ENCODE assay signal across 8 cellular contexts in the genomic region with DNA sequence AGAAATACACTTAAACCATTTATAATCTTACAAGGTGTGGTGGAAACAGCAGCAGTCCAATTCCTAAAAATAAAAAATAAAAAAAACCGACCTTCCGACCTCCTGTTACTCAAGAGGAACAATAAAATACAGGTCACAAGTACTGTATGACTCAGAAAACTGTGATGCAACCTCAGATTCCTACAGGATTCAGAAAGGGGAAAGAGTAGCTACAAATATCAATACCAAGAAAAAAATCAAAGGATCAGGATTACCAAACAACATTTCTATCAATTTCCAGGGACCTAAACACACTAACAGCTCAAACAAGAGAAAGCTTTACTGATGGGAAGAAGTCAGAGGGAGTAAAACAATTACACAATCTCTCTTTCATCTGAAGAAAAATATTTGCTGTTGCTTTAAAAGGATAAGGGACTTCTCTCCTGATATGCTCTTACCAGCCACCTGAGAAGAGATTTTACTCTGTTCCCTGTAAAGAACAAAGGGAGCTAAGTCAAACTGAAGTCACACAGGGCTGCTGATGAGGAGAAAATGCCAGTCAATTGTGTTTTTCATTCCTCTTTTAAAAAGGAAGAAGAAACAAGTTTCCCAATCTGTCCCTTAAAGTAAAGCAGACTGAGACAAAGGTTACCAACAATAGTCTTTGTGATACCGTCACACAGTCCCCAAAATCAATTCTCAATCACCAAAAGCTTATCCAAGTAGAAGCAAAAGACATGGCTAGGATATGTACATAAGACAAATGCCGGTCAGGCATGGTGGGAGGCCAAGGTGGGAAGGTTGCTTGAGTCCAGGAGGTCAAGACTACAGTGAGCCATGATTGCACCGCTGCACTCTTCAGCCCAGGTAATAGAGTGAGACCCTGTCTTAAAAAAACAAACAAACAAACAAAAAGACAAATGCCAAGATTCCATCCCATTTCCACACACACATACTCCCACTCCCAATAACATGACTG. TPM values are rescaled to one million over a fixed set of nuclear protein-coding genes. Genes with fewer than 3 reads are reported as not detected.
DNase-seq lines count a peak whose midpoint lies in the region; ATAC-seq, FAIRE-seq and TF ChIP-seq lines count a peak whose summit lies in the region.

No MANE protein-coding gene starts in this region.

- H2AFZ ChIP-seq in mammary epithelial cell (ENCODE audit: low read depth, low read length) (no peak overlapping the region), HepG2 (ENCODE audit: low read length) (no peak overlapping the region)

- DNase-seq in CD1c-positive myeloid dendritic cell (ENCODE audit: extremely low spot score) (peak; percentile 62), mammary epithelial cell (peak; percentile 84), HepG2 (ENCODE audit: low spot score) (peak; percentile 99), aorta (no peak), NCI-H2171 (lab: John Stamatoyannopoulos, UW) (no peak)

- H4K20me1 ChIP-seq in mammary epithelial cell (ENCODE audit: insufficient read depth, low read length) (no peaks in the 10 kb centered on the region), HepG2 (ENCODE audit: insufficient read depth, low read length) (no peaks in the 10 kb centered on the region)

- in situ Hi-C loops in mammary epithelial cell (cut with MboI; ENCODE audit: low sequenced_read_pairs in 2 of 2) (no loop called here), HepG2 (cut with HindIII; ENCODE audit: extremely low pct_ligation_motif_present, low pct_unique_long_range_greater_than_20kb) (no loop called here)

- TF ChIP-seq EP300 in HepG2 (IDR thresholded peaks at IDR 0.05; ENCODE audit: low read depth in 2 of 2, low read length in 2 of 2) (peak; percentile 85 to 98; a peak in 3 of 4 replicates), HepG2 (CRISPR knock-in tag; IDR thresholded peaks at IDR 0.05; ENCODE audit: borderline replicate concordance) (peak; percentile 94)

- no peaks in the 10 kb centered on the region for H3K27me3 ChIP-seq in mammary epithelial cell (ENCODE audit: insufficient read depth, low read length)
- H3K27me3 ChIP-seq in HepG2 (ENCODE audit: control insufficient read depth in 1 of 2, insufficient read depth in 2 of 2, low read length in 2 of 2): no peaks in the 10 kb centered on the region
- no peaks in the 10 kb centered on the region for H3K27me3 ChIP-seq in aorta (ENCODE audit: control insufficient read depth in 1 of 2, insufficient read depth in 2 of 2, low read length in 1 of 2)

- TF ChIP-seq POLR2A in HepG2 (IDR thresholded peaks at IDR 0.05; ENCODE audit: insufficient read depth in 1 of 2, low read depth in 2 of 2, low read length in 2 of 2): no peak

- H3K79me2 ChIP-seq in mammary epithelial cell (ENCODE audit: insufficient read depth, low read length) (peaks cover 78% of the 10 kb centered on the region), HepG2 (ENCODE audit: insufficient read depth, low read length) (peaks cover 82% of the 10 kb centered on the region)

- intact Hi-C loops in mammary epithelial cell (cut with micrococcal nuclease): loop anchor here (1.0 to 5.0 kb wide), 2 partner anchors 38 to 63 kb away; a partner anchor contains a TSS
- intact Hi-C loops in HepG2 (cut with micrococcal nuclease; ENCODE audit: unreplicated experiment): loop anchor here (1.0 kb wide), 2 partner anchors 40 to 63 kb away; a partner anchor contains a TSS
- intact Hi-C loops in aorta (cut with DNase I): no loop called here

- POLR2A ChIA-PET in HepG2 (lab: Yijun Ruan, JAX): interaction anchor here (0.7 to 1.8 kb wide), 19 partner anchors 9 to 311 kb away, joined by 3 to 14 read pairs (median 4); a partner anchor contains a TSS

- TF ChIP-seq RAD21 in HepG2 (CRISPR knock-in tag; IDR thresholded peaks at IDR 0.05): no peak

- H3K27ac ChIP-seq in KOPT-K1 (ENCODE audit: low read depth, low read length, poor library complexity, severe bottlenecking) (peak overlapping the region; percentile 41), mammary epithelial cell (ENCODE audit: insufficient read depth, low read depth, low read length) (peak overlapping the region; percentile 57), HepG2 (ENCODE audit: extremely low read length, insufficient read depth, low read length) (peak overlapping the region; percentile 91), aorta (ENCODE audit: low read depth in 1 of 2, low read length in 2 of 2) (peak overlapping the region; percentile 25 to 43)

- ATAC-seq in HepG2: peak; percentile 83
- ATAC-seq in aorta (ENCODE audit: low FRiP score): peak; percentile 77
- ATAC-seq in HG02885 (IDR thresholded peaks at IDR 0.05; ENCODE audit: poor library complexity, unreplicated experiment): no peak
- no peak for ATAC-seq in GM19455 (IDR thresholded peaks at IDR 0.05; ENCODE audit: unreplicated experiment)

- dilution Hi-C loops in mammary epithelial cell (cut with HindIII; ENCODE audit: low sequenced_read_pairs): no loop called here

- H3K4me1 ChIP-seq in mammary epithelial cell (ENCODE audit: insufficient read depth, low read length) (peaks cover 31% of the 10 kb centered on the region), HepG2 (ENCODE audit: insufficient read depth, low read length) (peaks cover 66% of the 10 kb centered on the region), aorta (ENCODE audit: control insufficient read depth in 1 of 2, insufficient read depth in 2 of 2, low read length in 2 of 2) (peaks cover 0 to 4% of the 10 kb centered on the region in 2 donors)

- H3K4me2 ChIP-seq in mammary epithelial cell (ENCODE audit: insufficient read depth, low read depth, low read length): peak overlapping the region; percentile 68
- H3K4me2 ChIP-seq in HepG2 (ENCODE audit: low read depth, low read length): peak overlapping the region; percentile 66

- no peak overlapping the region for H3K9ac ChIP-seq in mammary epithelial cell (ENCODE audit: insufficient read depth, low read length)
- peak overlapping the region; percentile 59 for H3K9ac ChIP-seq in HepG2 (ENCODE audit: insufficient read depth, low read depth, low read length)

- peak; percentile 4 for FAIRE-seq in HepG2 (lab: Jason Lieb, UNC)

- H3K4me3 ChIP-seq in mammary epithelial cell (replicated peaks in 1 of 3; ENCODE audit: insufficient read depth in 1 of 3, low read depth in 2 of 3, low read length in 3 of 3) (peak overlapping the region in 1 of 3 experiments; percentile 3), HepG2 (replicated peaks in 1 of 3; ENCODE audit: insufficient read depth in 1 of 3, low read depth in 2 of 3, low read length in 3 of 3) (peak overlapping the region in 2 of 3 experiments; percentile 9 to 34; a peak in 1 of 6 replicates), aorta (ENCODE audit: low read length in 2 of 2) (no peak overlapping the region)

- H3K9me3 ChIP-seq in KOPT-K1 (ENCODE audit: insufficient read depth, low read length, poor library complexity, severe bottlenecking) (no peaks in the 10 kb centered on the region), mammary epithelial cell (replicated peaks; ENCODE audit: insufficient read depth, low read length) (no peaks in the 10 kb centered on the region), HepG2 (ENCODE audit: low read length) (no peaks in the 10 kb centered on the region), aorta (ENCODE audit: control insufficient read depth, low read length) (no peaks in the 10 kb centered on the region)

- 54% methylated on average over 5 of the region's 5 CpGs for WGBS in mammary epithelial cell (ENCODE audit: low coverage, missing lambda C conversion rate)
- 0% methylated on average over 5 of the region's 5 CpGs for WGBS in HepG2 (ENCODE audit: low lambda C conversion rate)
- 59 to 60% methylated on average over 5 of the region's 5 CpGs for WGBS in aorta, 2 donors

- CTCF ChIA-PET in mammary epithelial cell (lab: Charles Lee; ENCODE audit: low non-redundant PET) (no interaction called here), HepG2 (lab: Yijun Ruan, JAX; ENCODE audit: low intra/inter-chr PET ratio, low total read pairs) (no interaction called here)

- BruUV-seq in mammary epithelial cell (replicated peaks; lab: Mats Ljungman, UMichigan): no TSS peak
- TSS peak; percentile 78 for BruUV-seq in HepG2 (replicated peaks; lab: Mats Ljungman, UMichigan)

- no peak for TF ChIP-seq CTCF in mammary epithelial cell (conservative IDR thresholded peaks at IDR 0.05 in 1 of 2, IDR thresholded peaks at IDR 0.05 in 1 of 2; ENCODE audit: extremely low read depth in 1 of 2, insufficient read depth in 1 of 2, low read depth in 1 of 2, low read length in 2 of 2)
- TF ChIP-seq CTCF in HepG2 (CRISPR knock-in tag; IDR thresholded peaks at IDR 0.05): no peak

- H3K36me3 ChIP-seq in KOPT-K1 (ENCODE audit: insufficient read depth, low read length) (no peaks in the 10 kb centered on the region), mammary epithelial cell (ENCODE audit: insufficient read depth, low read length) (peaks cover 2% of the 10 kb centered on the region), HepG2 (replicated peaks in 1 of 2; ENCODE audit: control insufficient read depth in 1 of 2, insufficient read depth in 2 of 2, low read length in 2 of 2) (no peaks in the 10 kb centered on the region), aorta (ENCODE audit: control insufficient read depth in 1 of 2, insufficient read depth in 2 of 2, low read length in 1 of 2) (no peaks in the 10 kb centered on the region)

RNA-seq across cellular contexts. Expression of a gene that starts 39.3 kb away (rescaled TPM):
- total RNA-seq in mammary epithelial cell: 10 to 100 TPM; 23.2 to 26.3 TPM
- 11.1 TPM for polyA plus RNA-seq in mammary epithelial cell
- 28.7 TPM for polyA minus RNA-seq in mammary epithelial cell
- total RNA-seq in HepG2 (2016; rRNA removed; fragmentation: Illumina TruSeq; extraction: Trizol): 26.0 and 26.1 TPM in 2 replicates
- total RNA-seq in HepG2 (2016; cell fraction: cytosol; rRNA removed; fragmentation: Illumina TruSeq; extraction: Trizol; ENCODE audit: low read depth): 17.6 and 23.5 TPM in 2 replicates
- total RNA-seq in HepG2 (2016; cell fraction: insoluble cytoplasmic fraction; rRNA removed; fragmentation: Illumina TruSeq; extraction: Trizol): 22.8 and 26.4 TPM in 2 replicates
- total RNA-seq in HepG2 (2016; cell fraction: membrane; rRNA removed; fragmentation: Illumina TruSeq; extraction: Trizol): 11.4 and 12.2 TPM in 2 replicates
- total RNA-seq in HepG2 (2016; cell fraction: nucleus; rRNA removed; fragmentation: Illumina TruSeq; extraction: Trizol): 31.5 and 33.0 TPM in 2 replicates
- polyA plus RNA-seq in HepG2 (2011; rRNA removed): 15.7 and 16.8 TPM in 2 replicates
- 7.8 and 8.9 TPM in 2 replicates for polyA plus RNA-seq in HepG2 (2011; cell fraction: cytosol; rRNA removed)
- polyA plus RNA-seq in HepG2 (2011; cell fraction: nucleus; rRNA removed): 32.8 and 50.7 TPM in 2 replicates
- polyA plus RNA-seq in HepG2 (2012): 16.2 and 19.7 TPM in 2 replicates
- 0.49 and 0.63 TPM in 2 replicates for polyA plus RNA-seq in HepG2 (2016; cell fraction: cytosol; fragmentation: Illumina TruSeq; extraction: Trizol; ENCODE audit: low read depth)
- polyA plus RNA-seq in HepG2 (2016; cell fraction: insoluble cytoplasmic fraction; fragmentation: Illumina TruSeq; extraction: Trizol; ENCODE audit: low read depth): 10.4 and 12.5 TPM in 2 replicates
- 1.7 and 2.2 TPM in 2 replicates for polyA plus RNA-seq in HepG2 (2016; cell fraction: membrane; fragmentation: Illumina TruSeq; extraction: Trizol; ENCODE audit: low read depth)
- 14.6 and 18.1 TPM in 2 replicates for polyA plus RNA-seq in HepG2 (2016; cell fraction: nucleus; fragmentation: Illumina TruSeq; extraction: Trizol; ENCODE audit: insufficient read depth, low read depth)
- 74.1 and 110 TPM in 2 replicates for polyA minus RNA-seq in HepG2 (2011; rRNA and poly(A)+ RNA removed; ENCODE audit: low replicate concordance)
- 20.0 and 28.0 TPM in 2 replicates for polyA minus RNA-seq in HepG2 (2011; cell fraction: cytosol; rRNA and poly(A)+ RNA removed)
- polyA minus RNA-seq in HepG2 (2011; cell fraction: nucleus; rRNA and poly(A)+ RNA removed): 91.6 and 127 TPM in 2 replicates
- 10 to 100 TPM; 27.8 to 35.0 TPM for total RNA-seq in aorta
- polyA plus RNA-seq in aorta: 1 to 10 TPM; 2.6 to 5.8 TPM

Comparison
In these comparisons a context has a peak if more than half of its experiments do, and no peak if none do; other contexts are left out.
1. DNase-seq: peak in CD1c-positive myeloid dendritic cell (single experiment), mammary epithelial cell (single experiment) and HepG2 (single experiment); none in aorta (0 of 2) and NCI-H2171 (single experiment).
2. H3K27ac ChIP-seq: peak in every context shown above with its lines; median percentile 91 in HepG2; 57 in mammary epithelial cell; 41 in KOPT-K1; 34 in aorta.
3. H3K4me3 ChIP-seq: peak in HepG2 (2 of 3); none in aorta (0 of 2).
4. ATAC-seq: peak in HepG2 (single experiment) and aorta (single experiment); none in HG02885 (single experiment) and GM19455 (single experiment).
5. intact Hi-C loops: an anchor here in mammary epithelial cell (1.0 to 5.0 kb wide) and HepG2 (1.0 kb wide); none called in aorta.